Comparison of ENCODE assay signal across 9 cellular contexts in the genomic region with DNA sequence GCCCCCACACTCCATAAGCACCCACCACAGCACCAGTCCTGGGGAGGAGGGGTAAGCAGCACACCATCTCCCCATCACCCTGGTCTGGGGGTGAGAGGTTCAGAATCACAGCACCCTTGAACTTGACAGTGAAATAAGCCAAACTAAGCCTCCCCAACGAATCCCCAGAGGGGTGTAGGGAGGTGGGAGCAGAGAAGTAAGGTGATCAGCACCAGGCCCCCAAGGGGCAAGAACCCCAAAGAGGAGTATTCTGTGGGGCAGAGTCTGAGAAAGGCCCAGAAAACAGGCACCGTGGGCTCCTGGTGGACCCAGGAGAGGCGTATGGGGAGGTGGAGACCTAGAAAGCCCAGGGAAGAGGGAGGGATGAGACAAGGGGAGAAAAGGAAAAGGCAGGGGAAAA. TPM values are rescaled to one million over a fixed set of nuclear protein-coding genes. Genes with fewer than 3 reads are reported as not detected.
DNase-seq lines count a peak whose midpoint lies in the region; ATAC-seq and TF ChIP-seq lines count a peak whose summit lies in the region.
"Had no signal": no experiment of that assay in that cellular context is flagged by ENCODE, and none has a peak within 500 bp of the region (broad histone marks: within the 10 kb centered on the region; RNA-seq: fewer than 3 reads in every experiment).

No MANE protein-coding gene starts in this region.

- H3K9me3 Mint-ChIP-seq in activated T-cell treated with anti-CD3 and anti-CD28 coated beads, Interleukin-2, amount 50 U/mL, for 72 hours: no peaks in the 10 kb centered on the region
- H3K9me3 Mint-ChIP-seq in brain: no peaks in the 10 kb centered on the region
- no peaks in the 10 kb centered on the region for H3K9me3 Mint-ChIP-seq in type B pancreatic cell

- H3K36me3 Mint-ChIP-seq in activated T-cell treated with anti-CD3 and anti-CD28 coated beads, Interleukin-2, amount 50 U/mL, for 72 hours (ENCODE audit: insufficient read depth in 2 of 2): peaks cover 2% of the 10 kb centered on the region in 2 donors
- no peaks in the 10 kb centered on the region for H3K36me3 Mint-ChIP-seq in brain
- no peaks in the 10 kb centered on the region for H3K36me3 Mint-ChIP-seq in type B pancreatic cell

- peaks cover 55% of the 10 kb centered on the region for H3K36me3 ChIP-seq in mesodermal cell (ENCODE audit: control insufficient read depth, insufficient read depth, low read length)

- peak overlapping the region; percentile 90 to 92 for H3K4me3 Mint-ChIP-seq in activated T-cell treated with anti-CD3 and anti-CD28 coated beads, Interleukin-2, amount 50 U/mL, for 72 hours
- H3K4me3 Mint-ChIP-seq in brain (peak overlapping the region; percentile 71 to 90 (median 75)), type B pancreatic cell (peak overlapping the region; percentile 89)

- H3K9me3 ChIP-seq in mesodermal cell (ENCODE audit: control insufficient read depth, low read length): no peaks in the 10 kb centered on the region

- peak overlapping the region; percentile 67 for H3K27ac ChIP-seq in mesodermal cell (ENCODE audit: low read depth, low read length, severe bottlenecking)

- no peak for DNase-seq in activated T-cell treated with anti-CD3 and anti-CD28 coated beads, Interleukin-2, amount 50 U/mL, for 72 hours
- DNase-seq in activated T-cell treated with anti-CD3 and anti-CD28 coated beads, Interleukin-2, amount 50 U/mL, for 48 hours: no peak
- DNase-seq in type B pancreatic cell (ENCODE audit: extremely low spot score, unreplicated experiment): no peak
- DNase-seq in NCI-H82 treated with DMSO at 0.1 percent for 48 hours (lab: John Stamatoyannopoulos, UW; ENCODE audit: unreplicated experiment): no peak
- DNase-seq in pons (ENCODE audit: low spot score): no peak
- DNase-seq: hippocampal formation had no signal

- ATAC-seq in activated T-cell treated with anti-CD3 and anti-CD28 coated beads, Interleukin-2, amount 50 U/mL, for 72 hours (replicated peaks in 1 of 2): no peak
- ATAC-seq in HG02970 (IDR thresholded peaks at IDR 0.05; ENCODE audit: low FRiP score, unreplicated experiment): no peak

- peak overlapping the region; percentile 80 for H3K27ac Mint-ChIP-seq in activated T-cell treated with anti-CD3 and anti-CD28 coated beads, Interleukin-2, amount 50 U/mL, for 72 hours
- H3K27ac Mint-ChIP-seq in brain (peak overlapping the region; percentile 78 to 96 (median 88)), type B pancreatic cell (peak overlapping the region; percentile 97)

- no peaks in the 10 kb centered on the region for H3K27me3 Mint-ChIP-seq in activated T-cell treated with anti-CD3 and anti-CD28 coated beads, Interleukin-2, amount 50 U/mL, for 72 hours (ENCODE audit: low read depth)
- peaks cover 5% of the 10 kb centered on the region for H3K27me3 Mint-ChIP-seq in brain
- H3K27me3 Mint-ChIP-seq in type B pancreatic cell: no peaks in the 10 kb centered on the region

- TF ChIP-seq CTCF in brain (conservative IDR thresholded peaks at IDR 0.05) (no peak), type B pancreatic cell (conservative IDR thresholded peaks at IDR 0.05) (no peak)

- H3K4me3 ChIP-seq in mesodermal cell (ENCODE audit: extremely low read depth, insufficient read depth, low read length, poor library complexity, severe bottlenecking): no peak overlapping the region

- 89 to 93% methylated on average over 2 to 3 of the region's 3 CpGs for WGBS in mesodermal cell (ENCODE audit: insufficient coverage in 2 of 2), 2 experiments

- H3K4me1 Mint-ChIP-seq in activated T-cell treated with anti-CD3 and anti-CD28 coated beads, Interleukin-2, amount 50 U/mL, for 72 hours (ENCODE audit: low read depth): peaks cover 69% of the 10 kb centered on the region
- H3K4me1 Mint-ChIP-seq in brain (peaks cover 72% of the 10 kb centered on the region), type B pancreatic cell (ENCODE audit: unreplicated experiment) (peaks cover 53% of the 10 kb centered on the region)

- H3K4me1 ChIP-seq in mesodermal cell (ENCODE audit: control insufficient read depth, insufficient read depth, low read length, poor library complexity, severe bottlenecking): peaks cover 12% of the 10 kb centered on the region

RNA-seq across cellular contexts. Expression of a gene that starts 30.9 kb away (rescaled TPM):
- 10 to 100 TPM; 81.7 to 93.4 TPM for total RNA-seq in activated T-cell treated with anti-CD3 and anti-CD28 coated beads, Interleukin-2, amount 50 U/mL, for 72 hours
- 36.6 TPM for polyA plus RNA-seq in brain (ENCODE audit: insufficient read depth, low read depth, low replicate concordance)
- 54.9 TPM for polyA plus RNA-seq in mesodermal cell (2013, experiment 1 of 2)
- polyA plus RNA-seq in mesodermal cell (2013, experiment 2 of 2): 42.9 TPM
- 80.5 and 149 TPM in 2 replicates for total RNA-seq in type B pancreatic cell (ENCODE audit: low replicate concordance)

RNA-seq across cellular contexts. Expression of a gene that starts 47.1 kb away (rescaled TPM):
- 1 to 10 TPM in 1 of 2 donors, under 1 TPM in 1; 0.77 to 1.7 TPM for total RNA-seq in activated T-cell treated with anti-CD3 and anti-CD28 coated beads, Interleukin-2, amount 50 U/mL, for 72 hours
- polyA plus RNA-seq in brain (ENCODE audit: insufficient read depth, low read depth, low replicate concordance): 26.1 TPM
- 9.3 TPM for polyA plus RNA-seq in mesodermal cell (2013, experiment 1 of 2)
- polyA plus RNA-seq in mesodermal cell (2013, experiment 2 of 2): 11.2 TPM
- 2.8 and 3.8 TPM in 2 replicates for total RNA-seq in type B pancreatic cell (ENCODE audit: low replicate concordance)
